16 cellular contexts compared by ENCODE assay signal in genomic region chr2:231720292-231720691, GRCh38. TPM values are rescaled to one million over a fixed set of nuclear protein-coding genes. Genes with fewer than 3 reads are reported as not detected.
DNase-seq lines count a peak whose midpoint lies in the region; ATAC-seq and TF ChIP-seq lines count a peak whose summit lies in the region.
"Had no signal": no experiment of that assay in that cellular context is flagged by ENCODE, and none has a peak within 500 bp of the region (broad histone marks: within the 10 kb centered on the region; RNA-seq: fewer than 3 reads in every experiment).

No MANE protein-coding gene starts in this region.

- no peak for TF ChIP-seq CTCF in left ventricle myocardium inferior (IDR thresholded peaks at IDR 0.05; ENCODE audit: borderline replicate concordance)
- TF ChIP-seq CTCF in OCI-LY3 (IDR thresholded peaks at IDR 0.05; ENCODE audit: low read depth, low read length): no peak
- TF ChIP-seq CTCF in endodermal cell (conservative IDR thresholded peaks at IDR 0.05): no peak
- TF ChIP-seq CTCF in uterus (IDR thresholded peaks at IDR 0.05): no peak
- no peak for TF ChIP-seq CTCF in Caco-2 (IDR thresholded peaks at IDR 0.05; ENCODE audit: insufficient read depth in 1 of 2, low read depth in 1 of 2, low read length in 1 of 2, severe bottlenecking in 1 of 2, unreplicated experiment in 1 of 2)

- WGBS in endodermal cell (ENCODE audit: insufficient coverage in 1 of 2, insufficient read length in 1 of 2), 2 experiments: 91 to 93% methylated on average over 5 to 6 of the region's 6 CpGs

- H2AFZ ChIP-seq in OCI-LY3 (ENCODE audit: low read depth, low read length): no peak overlapping the region; the same call in 1 of the 2 replicates

- H3K27ac Mint-ChIP-seq in endodermal cell (no peak overlapping the region), Caco-2 (ENCODE audit: unreplicated experiment) (no peak overlapping the region)
- H3K27ac Mint-ChIP-seq: CD4-positive, alpha-beta T cell had no signal

- H3K79me2 ChIP-seq in OCI-LY3 (ENCODE audit: low read length): no peaks in the 10 kb centered on the region; the same call in 1 of the 2 replicates

- H3K36me3 ChIP-seq in left ventricle myocardium inferior: no peaks in the 10 kb centered on the region
- no peaks in the 10 kb centered on the region for H3K36me3 ChIP-seq in OCI-LY3 (replicated peaks; ENCODE audit: low read depth, low read length)
- peaks cover 6% of the 10 kb centered on the region for H3K36me3 ChIP-seq in endodermal cell (ENCODE audit: control insufficient read depth, insufficient read depth, low read length)
- no peaks in the 10 kb centered on the region for H3K36me3 ChIP-seq in SJCRH30
- no peaks in the 10 kb centered on the region for H3K36me3 ChIP-seq in uterus
- no peaks in the 10 kb centered on the region; the same call in 1 of the 2 replicates for H3K36me3 ChIP-seq in Caco-2 (ENCODE audit: control insufficient read depth, insufficient read depth, low read length)

- H3K36me3 Mint-ChIP-seq in endodermal cell (ENCODE audit: low read depth): peaks cover 5% of the 10 kb centered on the region
- peaks cover 8% of the 10 kb centered on the region for H3K36me3 Mint-ChIP-seq in Caco-2 (ENCODE audit: insufficient read depth, unreplicated experiment)

- H3K27me3 ChIP-seq in left ventricle myocardium inferior (ENCODE audit: low read depth) (no peaks in the 10 kb centered on the region), OCI-LY3 (ENCODE audit: low read depth, low read length) (no peaks in the 10 kb centered on the region), endodermal cell (ENCODE audit: control insufficient read depth, insufficient read depth, low read length, poor library complexity, severe bottlenecking) (no peaks in the 10 kb centered on the region), SJCRH30 (0 out of 2 replicates have a peak, but pooled peaks cover 3% of the 10 kb centered on the region), uterus (no peaks in the 10 kb centered on the region), Caco-2 (replicated peaks; ENCODE audit: control insufficient read depth, insufficient read depth, low read length) (no peaks in the 10 kb centered on the region)

- H3K27ac ChIP-seq in left ventricle myocardium inferior (replicated peaks) (no peak overlapping the region), OCI-LY3 (ENCODE audit: low read length) (peak overlapping the region; percentile 97), endodermal cell (ENCODE audit: low read depth, low read length) (no peak overlapping the region), SJCRH30 (no peak overlapping the region), uterus (no peak overlapping the region)

- H3K4me3 ChIP-seq in left ventricle myocardium inferior: no peak overlapping the region
- peak overlapping the region; percentile 30; the same call in 1 of the 2 replicates for H3K4me3 ChIP-seq in OCI-LY3 (ENCODE audit: low read length)
- no peak overlapping the region for H3K4me3 ChIP-seq in endodermal cell (ENCODE audit: low read length)
- no peak overlapping the region for H3K4me3 ChIP-seq in SJCRH30
- H3K4me3 ChIP-seq in uterus: no peak overlapping the region
- H3K4me3 ChIP-seq in Caco-2 (ENCODE audit: low read depth, low read length): no peak overlapping the region

- H3K9me3 ChIP-seq in left ventricle myocardium inferior (replicated peaks): no peaks in the 10 kb centered on the region
- no peaks in the 10 kb centered on the region for H3K9me3 ChIP-seq in OCI-LY3 (ENCODE audit: insufficient read depth, low read length)
- no peaks in the 10 kb centered on the region for H3K9me3 ChIP-seq in endodermal cell (ENCODE audit: control insufficient read depth, low read length)
- no peaks in the 10 kb centered on the region for H3K9me3 ChIP-seq in SJCRH30 (replicated peaks)
- no peaks in the 10 kb centered on the region for H3K9me3 ChIP-seq in uterus
- no peaks in the 10 kb centered on the region for H3K9me3 ChIP-seq in Caco-2

- no TSS peak for BruUV-seq in Caco-2 (replicated peaks; lab: Mats Ljungman, UMichigan)

- POLR2A ChIA-PET in Caco-2 (lab: Charles Lee): no interaction called here

- H3K9ac ChIP-seq in OCI-LY3 (ENCODE audit: low read length) (peak overlapping the region; percentile 19; the same call in 1 of the 2 replicates), endodermal cell (ENCODE audit: extremely low read depth, low read length, poor library complexity, severe bottlenecking) (no peak overlapping the region)

- no peaks in the 10 kb centered on the region for H3K9me3 Mint-ChIP-seq in endodermal cell
- H3K9me3 Mint-ChIP-seq in Caco-2 (ENCODE audit: unreplicated experiment): no peaks in the 10 kb centered on the region
- H3K9me3 Mint-ChIP-seq: CD4-positive, alpha-beta T cell had no signal

- no peaks in the 10 kb centered on the region for H4K20me1 ChIP-seq in OCI-LY3 (ENCODE audit: insufficient read depth, low read length)

- H3K4me1 Mint-ChIP-seq in endodermal cell (peaks cover 4% of the 10 kb centered on the region), Caco-2 (ENCODE audit: low read depth, unreplicated experiment) (peaks cover 9% of the 10 kb centered on the region)

- DNase-seq in left ventricle myocardium superior (peak; percentile 0), left ventricle myocardium inferior (no peak), endodermal cell (peak; percentile 43), NOMO-1 treated with dmso at 0.1 percent for 144 hours (lab: John Stamatoyannopoulos, UW; ENCODE audit: unreplicated experiment) (no peak), SJCRH30 (no peak), uterus (no peak), Caco-2 (no peak)
- DNase-seq: 8988T; AML-193; C1 segment of cervical spinal cord; CD4-positive, alpha-beta T cell; DMS79; EL; HCEC 1CT; IMR-90 had no signal

- TF ChIP-seq POLR2A in uterus (IDR thresholded peaks at IDR 0.05): no peak

- peak overlapping the region; percentile 69 for H3K4me2 ChIP-seq in OCI-LY3 (ENCODE audit: low read length)

- H3K4me3 Mint-ChIP-seq in endodermal cell (no peak overlapping the region), Caco-2 (ENCODE audit: unreplicated experiment) (no peak overlapping the region)
- H3K4me3 Mint-ChIP-seq: CD4-positive, alpha-beta T cell had no signal

- H3K4me1 ChIP-seq in left ventricle myocardium inferior: peaks cover 19% of the 10 kb centered on the region
- peaks cover 38% of the 10 kb centered on the region for H3K4me1 ChIP-seq in OCI-LY3 (ENCODE audit: low read length)
- H3K4me1 ChIP-seq in endodermal cell (ENCODE audit: control insufficient read depth, insufficient read depth, low read length): no peaks in the 10 kb centered on the region
- H3K4me1 ChIP-seq in SJCRH30: peaks cover 8% of the 10 kb centered on the region
- H3K4me1 ChIP-seq in uterus: no peaks in the 10 kb centered on the region
- H3K4me1 ChIP-seq in Caco-2: no peaks in the 10 kb centered on the region

- H3K27me3 Mint-ChIP-seq in endodermal cell (ENCODE audit: insufficient read depth) (no peaks in the 10 kb centered on the region), Caco-2 (ENCODE audit: insufficient read depth, unreplicated experiment) (no peaks in the 10 kb centered on the region)
- H3K27me3 Mint-ChIP-seq: CD4-positive, alpha-beta T cell had no signal

- CTCF ChIA-PET in Caco-2 (lab: Charles Lee): no interaction called here

- ATAC-seq in left ventricle myocardium superior: no peak

- intact Hi-C loops in left ventricle myocardium superior (cut with micrococcal nuclease) (no loop called here), left ventricle myocardium inferior (cut with micrococcal nuclease) (no loop called here), uterus (cut with DNase I; ENCODE audit: low total_unique reads) (no loop called here), Caco-2 (cut with micrococcal nuclease; ENCODE audit: unreplicated experiment) (no loop called here)

RNA-seq across cellular contexts. Expression of gene PTMA, which starts 12.0 kb away (rescaled TPM):
- total RNA-seq in left ventricle myocardium superior (207 TPM), left ventricle myocardium inferior (209 TPM), endodermal cell (1,000 to 10,000 TPM; 1,233 to 1,450 TPM), uterus (100 to 1,000 TPM; 693 to 966 (median 818) TPM), Caco-2 (2022) (597 and 669 TPM in 2 replicates)
- 1,679 TPM for polyA plus RNA-seq in endodermal cell (2013, experiment 1 of 2)
- polyA plus RNA-seq in endodermal cell (2013, experiment 2 of 2): 1,712 TPM
- total RNA-seq in SJCRH30 (2014; rRNA removed; shearing (Covaris generic)): 1,694 and 1,855 TPM in 2 replicates

Comparison
In these comparisons a context has a peak if more than half of its experiments do, and no peak if none do; other contexts are left out.
1. DNase-seq: peak in left ventricle myocardium superior (single experiment) and endodermal cell (single experiment); none in left ventricle myocardium inferior (single experiment), NOMO-1 treated with dmso at 0.1 percent for 144 hours (single experiment), SJCRH30 (0 of 2), uterus (0 of 2) and Caco-2 (0 of 2).